7 cellular contexts compared by ENCODE assay signal in the genomic region with DNA sequence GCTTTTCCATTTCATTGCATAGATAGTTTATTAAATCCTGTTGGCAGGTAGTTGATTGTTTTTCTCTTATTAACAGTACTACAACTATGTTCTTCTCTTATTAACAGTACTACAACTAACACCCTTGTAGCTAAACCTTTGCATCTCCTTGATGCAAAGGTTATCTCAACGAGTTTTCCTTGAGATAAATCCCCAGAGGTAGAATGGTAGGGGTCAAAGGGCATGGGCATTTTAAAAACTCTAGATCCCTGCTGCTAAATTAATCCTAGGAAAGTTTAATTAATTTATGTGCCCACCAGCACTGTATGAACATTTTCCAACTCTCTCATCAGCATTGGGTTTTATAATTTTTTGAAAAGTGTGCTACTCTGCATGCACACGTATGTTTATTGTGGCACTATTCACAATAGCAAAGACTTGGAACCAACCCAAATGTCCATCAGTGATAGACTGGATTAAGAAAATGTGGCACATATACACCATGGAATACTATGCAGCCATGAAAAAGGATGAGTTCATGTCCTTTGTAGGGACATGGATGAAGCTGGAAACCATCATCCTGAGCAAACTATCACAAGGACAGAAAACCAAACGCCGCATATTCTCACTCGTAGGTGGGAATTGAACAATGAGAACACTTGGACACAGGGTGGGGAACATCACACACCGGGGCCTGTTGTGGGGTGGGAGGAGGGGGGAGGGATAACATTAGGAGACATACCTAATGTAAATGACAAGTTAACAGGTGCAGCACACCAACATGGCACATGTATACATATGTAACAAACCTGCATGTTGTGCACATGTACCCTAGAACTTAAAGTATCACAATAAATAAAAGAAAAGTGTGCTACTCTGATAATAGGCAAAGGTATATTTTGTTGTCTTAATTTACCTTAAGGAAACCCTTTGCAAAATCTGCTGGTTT. TPM values are rescaled to one million over a fixed set of nuclear protein-coding genes. Genes with fewer than 3 reads are reported as not detected.
DNase-seq lines count a peak whose midpoint lies in the region; FAIRE-seq and TF ChIP-seq lines count a peak whose summit lies in the region.
"Not testable (repeated sequence)": the region's sequence is repeated elsewhere in the genome, so short reads cannot be mapped to it uniquely, and the experiment has no call there.

No MANE protein-coding gene starts in this region.

- H3K27me3 ChIP-seq in Caco-2 (replicated peaks; ENCODE audit: control insufficient read depth, insufficient read depth, low read length); endocrine pancreas (ENCODE audit: control insufficient read depth, insufficient read depth, low read length); mesenchymal stem cell (ENCODE audit: control insufficient read depth in 1 of 2, insufficient read depth in 1 of 2, low read length in 2 of 2); smooth muscle cell (ENCODE audit: low read depth): not testable (repeated sequence)

- H3K9ac ChIP-seq in endocrine pancreas (ENCODE audit: control insufficient read depth, insufficient read depth, low read length); mesenchymal stem cell (ENCODE audit: low read length): not testable (repeated sequence)
- H3K9ac ChIP-seq in smooth muscle cell (ENCODE audit: low read depth): peak overlapping the region; percentile 31

- H3K4me3 Mint-ChIP-seq in Caco-2 (ENCODE audit: unreplicated experiment): peak overlapping the region; percentile 54

- H2BK5ac ChIP-seq in mesenchymal stem cell (ENCODE audit: low read depth, low read length, poor library complexity, severe bottlenecking): not testable (repeated sequence)

- intact Hi-C loops in Caco-2 (cut with micrococcal nuclease; ENCODE audit: unreplicated experiment): loop anchor here (2.0 to 5.0 kb wide), 2 partner anchors 42 to 85 kb away; no protein-coding TSS in a partner anchor

- H3K9me3 ChIP-seq in Caco-2; endocrine pancreas (ENCODE audit: control insufficient read depth, low read length); mesenchymal stem cell (ENCODE audit: control insufficient read depth, low read length); smooth muscle cell (replicated peaks; ENCODE audit: low read depth): not testable (repeated sequence)

- not testable (repeated sequence) for H4K8ac ChIP-seq in mesenchymal stem cell (ENCODE audit: low read length)

- TF ChIP-seq CTCF in Caco-2 (IDR thresholded peaks at IDR 0.05; ENCODE audit: insufficient read depth in 1 of 2, low read depth in 1 of 2, low read length in 1 of 2, severe bottlenecking in 1 of 2, unreplicated experiment in 1 of 2); VCaP (conservative IDR thresholded peaks at IDR 0.05); astrocyte of the cerebellum (IDR thresholded peaks at IDR 0.05; ENCODE audit: low read depth, low read length, missing control alignments); smooth muscle cell (IDR thresholded peaks at IDR 0.05; ENCODE audit: borderline replicate concordance, insufficient read depth, poor library complexity, severe bottlenecking): not testable (repeated sequence)

- in situ Hi-C loops in astrocyte of the cerebellum (cut with HindIII; ENCODE audit: low sequenced_read_pairs): not testable (repeated sequence)

- H3K14ac ChIP-seq in mesenchymal stem cell (ENCODE audit: low read length in 2 of 2): not testable (repeated sequence)

- H3K4me1 Mint-ChIP-seq in Caco-2 (ENCODE audit: low read depth, unreplicated experiment): peaks cover 55% of the 10 kb centered on the region

- peak; percentile 13 for FAIRE-seq in islet of Langerhans (lab: Jason Lieb, UNC)

- not testable (repeated sequence) for H2AFZ ChIP-seq in mesenchymal stem cell (ENCODE audit: low read depth, low read length); smooth muscle cell (ENCODE audit: low read depth)

- not testable (repeated sequence) for H3K79me1 ChIP-seq in mesenchymal stem cell (replicated peaks; ENCODE audit: low read length, poor library complexity, severe bottlenecking)

- not testable (repeated sequence) for H3K27me3 Mint-ChIP-seq in Caco-2 (ENCODE audit: insufficient read depth, unreplicated experiment)

- not testable (repeated sequence) for H3F3A ChIP-seq in smooth muscle cell (ENCODE audit: low read depth)

- not testable (repeated sequence) for H2AK5ac ChIP-seq in mesenchymal stem cell (ENCODE audit: low read length, severe bottlenecking)

- not testable (repeated sequence) for H3K23ac ChIP-seq in mesenchymal stem cell (ENCODE audit: low read length in 2 of 2)

- not testable (repeated sequence) for H3K36me3 Mint-ChIP-seq in Caco-2 (ENCODE audit: insufficient read depth, unreplicated experiment)

- H3K18ac ChIP-seq in mesenchymal stem cell (ENCODE audit: low read depth in 1 of 2, low read length in 2 of 2): not testable (repeated sequence)

- H3K4ac ChIP-seq in mesenchymal stem cell (ENCODE audit: low read depth in 1 of 2, low read length in 2 of 2): not testable (repeated sequence)

- H3K4me2 ChIP-seq in mesenchymal stem cell (ENCODE audit: low read length, poor library complexity, severe bottlenecking): not testable (repeated sequence)
- H3K4me2 ChIP-seq in smooth muscle cell: peak overlapping the region; percentile 81

- not testable (repeated sequence) for H2BK12ac ChIP-seq in mesenchymal stem cell (ENCODE audit: low read length in 2 of 2)

- H3K79me2 ChIP-seq in smooth muscle cell (ENCODE audit: low read depth): not testable (repeated sequence)

- POLR2A ChIA-PET in Caco-2 (lab: Charles Lee): not testable (repeated sequence)

- not testable (repeated sequence) for H4K91ac ChIP-seq in mesenchymal stem cell (ENCODE audit: low read length)

- H3K27ac Mint-ChIP-seq in Caco-2 (ENCODE audit: unreplicated experiment): peak overlapping the region; percentile 38

- H3K36me3 ChIP-seq in Caco-2 (ENCODE audit: control insufficient read depth, insufficient read depth, low read length); endocrine pancreas (ENCODE audit: control insufficient read depth, insufficient read depth, low read length); smooth muscle cell (ENCODE audit: low read depth): not testable (repeated sequence)
- peaks cover 0 to 20% of the 10 kb centered on the region in 2 experiments for H3K36me3 ChIP-seq in mesenchymal stem cell (ENCODE audit: control insufficient read depth in 1 of 2, insufficient read depth in 2 of 2, low read depth in 1 of 2, low read length in 2 of 2)

- H2BK120ac ChIP-seq in mesenchymal stem cell (ENCODE audit: low read depth, low read length): not testable (repeated sequence)

- CTCF ChIA-PET in Caco-2 (lab: Charles Lee): interaction anchor here (0.6 to 0.8 kb wide), 2 partner anchors 31 to 35 kb away, joined by 3 read pairs; partner anchors contain the start of gene IL1R1

- H2BK15ac ChIP-seq in mesenchymal stem cell (ENCODE audit: low read depth, poor library complexity, severe bottlenecking): not testable (repeated sequence)

- H3K9me3 Mint-ChIP-seq in Caco-2 (ENCODE audit: unreplicated experiment): not testable (repeated sequence)

- 93% methylated on average over 4 of the region's 6 CpGs for WGBS in mesenchymal stem cell
- 81% methylated on average over 6 of the region's 6 CpGs for WGBS in smooth muscle cell (ENCODE audit: low lambda C conversion rate)

- H4K20me1 ChIP-seq in smooth muscle cell (ENCODE audit: low read depth): not testable (repeated sequence)

- BruUV-seq in Caco-2 (replicated peaks; lab: Mats Ljungman, UMichigan): not testable (repeated sequence)

- DNase-seq in Caco-2; astrocyte of the cerebellum (ENCODE audit: low read depth); mesenchymal stem cell; smooth muscle cell (lab: John Stamatoyannopoulos, UW; ENCODE audit: unreplicated experiment): not testable (repeated sequence)

- peaks cover 41% of the 10 kb centered on the region for H3K4me1 ChIP-seq in Caco-2
- not testable (repeated sequence) for H3K4me1 ChIP-seq in endocrine pancreas (ENCODE audit: control insufficient read depth, insufficient read depth, low read length); smooth muscle cell (ENCODE audit: low read depth)
- peaks cover 20% of the 10 kb centered on the region for H3K4me1 ChIP-seq in mesenchymal stem cell (ENCODE audit: control insufficient read depth, insufficient read depth, low read depth, low read length)

- H3K4me3 ChIP-seq in Caco-2 (ENCODE audit: low read depth, low read length): not testable (repeated sequence)
- H3K4me3 ChIP-seq in astrocyte of the cerebellum (ENCODE audit: low read depth, low read length) (peak overlapping the region; percentile 49), endocrine pancreas (ENCODE audit: control insufficient read depth, insufficient read depth, low read length) (peak overlapping the region; percentile 1), mesenchymal stem cell (ENCODE audit: insufficient read depth in 1 of 2, low read depth in 1 of 2, low read length in 2 of 2) (peak overlapping the region in 1 of 2 experiments; percentile 79), smooth muscle cell (peak overlapping the region; percentile 27)

- peak overlapping the region; percentile 90 for H3K27ac ChIP-seq in VCaP
- H3K27ac ChIP-seq in mesenchymal stem cell (ENCODE audit: low read length, poor library complexity, severe bottlenecking): peak overlapping the region; percentile 64
- peak overlapping the region; percentile 79 for H3K27ac ChIP-seq in smooth muscle cell (ENCODE audit: low read depth)

RNA-seq across cellular contexts. Expression of gene IL1R1, which starts 35.5 kb away (rescaled TPM):
- 23.5 and 25.0 TPM in 2 replicates for total RNA-seq in Caco-2 (2022)
- polyA plus RNA-seq in mesenchymal stem cell (2013, experiment 1 of 2): 378 TPM
- 388 TPM for polyA plus RNA-seq in mesenchymal stem cell (2013, experiment 2 of 2)
- total RNA-seq in smooth muscle cell: 32.4 and 36.6 TPM in 2 replicates
- polyA plus RNA-seq in smooth muscle cell: 20.0 and 26.8 TPM in 2 replicates
